In genomic region chr6:53603381-53604121, GRCh38 we compare ENCODE assay signal across 10 cellular contexts. TPM values are rescaled to one million over a fixed set of nuclear protein-coding genes. Genes with fewer than 3 reads are reported as not detected.
DNase-seq lines count a peak whose midpoint lies in the region; ATAC-seq, FAIRE-seq and TF ChIP-seq lines count a peak whose summit lies in the region.
"Had no signal": no experiment of that assay in that cellular context is flagged by ENCODE, and none has a peak within 500 bp of the region (broad histone marks: within the 10 kb centered on the region; RNA-seq: fewer than 3 reads in every experiment).

No MANE protein-coding gene starts in this region.

- no peak overlapping the region for H3K18ac ChIP-seq in mesenchymal stem cell (ENCODE audit: low read depth in 1 of 2, low read length in 2 of 2)

- TF ChIP-seq RAD21 in liver (IDR thresholded peaks at IDR 0.05) (peak in 1 of 2 donors; percentile 6), HepG2 (CRISPR knock-in tag; IDR thresholded peaks at IDR 0.05) (no peak)

- H2AFZ ChIP-seq in HepG2 (ENCODE audit: low read length) (no peak overlapping the region), mesenchymal stem cell (ENCODE audit: low read depth, low read length) (no peak overlapping the region)

- no peak for ATAC-seq in HepG2
- ATAC-seq in HG02870 (IDR thresholded peaks at IDR 0.05; ENCODE audit: unreplicated experiment) = no peak

- TF ChIP-seq CTCF in liver (IDR thresholded peaks at IDR 0.05; ENCODE audit: low read depth, low read length, missing input control) = no peak
- TF ChIP-seq CTCF in HepG2 (CRISPR knock-in tag; IDR thresholded peaks at IDR 0.05) = no peak
- no peak for TF ChIP-seq CTCF in cardiac fibroblast (IDR thresholded peaks at IDR 0.05; ENCODE audit: low read depth, low read length)
- no peak for TF ChIP-seq CTCF in vagina (IDR thresholded peaks at IDR 0.05)
- no peak for TF ChIP-seq CTCF in lower leg skin (IDR thresholded peaks at IDR 0.05)

- H3K4me2 ChIP-seq in HepG2 (ENCODE audit: low read depth, low read length) = no peak overlapping the region
- no peak overlapping the region for H3K4me2 ChIP-seq in mesenchymal stem cell (ENCODE audit: low read length, poor library complexity, severe bottlenecking)

- no peak overlapping the region for H2BK15ac ChIP-seq in mesenchymal stem cell (ENCODE audit: low read depth, poor library complexity, severe bottlenecking)

- no peak for TF ChIP-seq EP300 in HepG2 (IDR thresholded peaks at IDR 0.05; ENCODE audit: low read depth in 2 of 2, low read length in 2 of 2)
- no peak for TF ChIP-seq EP300 in HepG2 (CRISPR knock-in tag; IDR thresholded peaks at IDR 0.05; ENCODE audit: borderline replicate concordance)

- no peak overlapping the region for H4K8ac ChIP-seq in mesenchymal stem cell (ENCODE audit: low read length)

- no peak overlapping the region for H3K23ac ChIP-seq in mesenchymal stem cell (ENCODE audit: low read length in 2 of 2)

- H4K20me1 ChIP-seq in HepG2 (ENCODE audit: insufficient read depth, low read length) = no peaks in the 10 kb centered on the region

- in situ Hi-C loops in HepG2 (cut with HindIII; ENCODE audit: extremely low pct_ligation_motif_present, low pct_unique_long_range_greater_than_20kb) = no loop called here

- intact Hi-C loops in HepG2 (cut with micrococcal nuclease; ENCODE audit: unreplicated experiment) = no loop called here
- intact Hi-C loops in vagina (cut with DNase I) = no loop called here
- intact Hi-C loops in lower leg skin (cut with DNase I; ENCODE audit: low total_unique reads) = no loop called here

- peaks cover 0 to 6% (median 5%) of the 10 kb centered on the region in 4 donors for H3K4me1 ChIP-seq in liver (ENCODE audit: control insufficient read depth in 4 of 4, insufficient read depth in 4 of 4, low read length in 3 of 4)
- H3K4me1 ChIP-seq in HepG2 (ENCODE audit: insufficient read depth, low read length) = peaks cover 29% of the 10 kb centered on the region
- peaks cover 1% of the 10 kb centered on the region for H3K4me1 ChIP-seq in mesenchymal stem cell (ENCODE audit: control insufficient read depth, insufficient read depth, low read depth, low read length)
- H3K4me1 ChIP-seq in vagina = peaks cover 6% of the 10 kb centered on the region

- H3K9me3 ChIP-seq in liver (ENCODE audit: control insufficient read depth in 4 of 4, low read length in 3 of 4) (no peaks in the 10 kb centered on the region), HepG2 (ENCODE audit: low read length) (no peaks in the 10 kb centered on the region), mesenchymal stem cell (ENCODE audit: control insufficient read depth, low read length) (no peaks in the 10 kb centered on the region), vagina (no peaks in the 10 kb centered on the region)

- no peak overlapping the region for H4K91ac ChIP-seq in mesenchymal stem cell (ENCODE audit: low read length)

- no peaks in the 10 kb centered on the region for H3K79me2 ChIP-seq in HepG2 (ENCODE audit: insufficient read depth, low read length)

- POLR2A ChIA-PET in HepG2 (lab: Yijun Ruan, JAX) = no interaction called here

- H2BK12ac ChIP-seq in mesenchymal stem cell (ENCODE audit: low read length in 2 of 2) = no peak overlapping the region

- no peak overlapping the region for H2AK5ac ChIP-seq in mesenchymal stem cell (ENCODE audit: low read length, severe bottlenecking)

- H3K27me3 ChIP-seq in liver (ENCODE audit: control insufficient read depth in 4 of 4, insufficient read depth in 4 of 4, low read length in 3 of 4) (no peaks in the 10 kb centered on the region), HepG2 (ENCODE audit: control insufficient read depth in 1 of 2, insufficient read depth in 2 of 2, low read length in 2 of 2) (no peaks in the 10 kb centered on the region), mesenchymal stem cell (ENCODE audit: control insufficient read depth in 1 of 2, insufficient read depth in 1 of 2, low read length in 2 of 2) (no peaks in the 10 kb centered on the region), vagina (no peaks in the 10 kb centered on the region)

- CTCF ChIA-PET in HepG2 (lab: Yijun Ruan, JAX; ENCODE audit: low intra/inter-chr PET ratio, low total read pairs) = no interaction called here

- H3K27ac ChIP-seq in liver (ENCODE audit: low read depth in 1 of 2, low read length in 2 of 2) = peak overlapping the region; percentile 42 to 57
- no peak overlapping the region for H3K27ac ChIP-seq in HepG2 (ENCODE audit: extremely low read length, insufficient read depth, low read length)
- H3K27ac ChIP-seq in mesenchymal stem cell (ENCODE audit: low read length, poor library complexity, severe bottlenecking) = no peak overlapping the region
- peak overlapping the region; percentile 23 for H3K27ac ChIP-seq in vagina

- H3K79me1 ChIP-seq in mesenchymal stem cell (replicated peaks; ENCODE audit: low read length, poor library complexity, severe bottlenecking) = no peaks in the 10 kb centered on the region

- no peak overlapping the region for H2BK5ac ChIP-seq in mesenchymal stem cell (ENCODE audit: low read depth, low read length, poor library complexity, severe bottlenecking)

- no peak for TF ChIP-seq POLR2A in HepG2 (IDR thresholded peaks at IDR 0.05; ENCODE audit: insufficient read depth in 1 of 2, low read depth in 2 of 2, low read length in 2 of 2)
- no peak for TF ChIP-seq POLR2A in vagina (IDR thresholded peaks at IDR 0.05)
- no peak for TF ChIP-seq POLR2A in lower leg skin (IDR thresholded peaks at IDR 0.05)

- H3K9ac ChIP-seq in liver (ENCODE audit: low read depth in 1 of 2, low read length in 2 of 2) = peak overlapping the region in 1 of 2 donors; percentile 60
- H3K9ac ChIP-seq in HepG2 (ENCODE audit: insufficient read depth, low read depth, low read length) = no peak overlapping the region
- peak overlapping the region; percentile 63 for H3K9ac ChIP-seq in mesenchymal stem cell (ENCODE audit: low read length)

- DNase-seq in HepG2 (ENCODE audit: low spot score) = no peak
- peak; percentile 19 to 34 for DNase-seq in cardiac fibroblast (ENCODE audit: low read depth in 2 of 2)
- no peak for DNase-seq in mesenchymal stem cell
- DNase-seq in vagina (ENCODE audit: extremely low spot score in 2 of 2) = no peak
- DNase-seq in GM19240 (ENCODE audit: insufficient read length, low spot score) = no peak
- DNase-seq in lower leg skin (ENCODE audit: low spot score in 2 of 2) = no peak
- DNase-seq: activated CD8-positive, alpha-beta memory T cell treated with anti-CD3 and anti-CD28 coated beads, Interleukin-2, amount 50 U/mL, for 48 hours; NCI-H2107 had no signal

- H3K4me3 ChIP-seq in liver (ENCODE audit: low read depth in 1 of 3, low read length in 3 of 3) = no peak overlapping the region
- H3K4me3 ChIP-seq in HepG2 (replicated peaks in 1 of 3; ENCODE audit: insufficient read depth in 1 of 3, low read depth in 2 of 3, low read length in 3 of 3) = no peak overlapping the region
- H3K4me3 ChIP-seq in cardiac fibroblast (replicated peaks in 1 of 2; ENCODE audit: low read depth in 2 of 2, low read length in 2 of 2) = no peak overlapping the region
- peak overlapping the region in 1 of 2 experiments; percentile 43 for H3K4me3 ChIP-seq in mesenchymal stem cell (ENCODE audit: insufficient read depth in 1 of 2, low read depth in 1 of 2, low read length in 2 of 2)
- H3K4me3 ChIP-seq in vagina = no peak overlapping the region
- H3K4me3 ChIP-seq in lower leg skin (ENCODE audit: low read depth, poor library complexity, severe bottlenecking) = no peak overlapping the region

- 39% methylated on average over 4 of the region's 4 CpGs for WGBS in liver
- 78% methylated on average over 4 of the region's 4 CpGs for WGBS in HepG2 (ENCODE audit: low lambda C conversion rate)
- WGBS in mesenchymal stem cell = 59% methylated on average over 3 of the region's 4 CpGs
- 38 to 44% methylated on average over 4 of the region's 4 CpGs for WGBS in lower leg skin, 2 donors

- no TSS peak for BruUV-seq in HepG2 (replicated peaks; lab: Mats Ljungman, UMichigan)

- H3K4ac ChIP-seq in mesenchymal stem cell (ENCODE audit: low read depth in 1 of 2, low read length in 2 of 2) = no peak overlapping the region

- no peak for FAIRE-seq in HepG2 (lab: Jason Lieb, UNC)

- no peak overlapping the region for H2BK120ac ChIP-seq in mesenchymal stem cell (ENCODE audit: low read depth, low read length)

- no peak overlapping the region for H3K14ac ChIP-seq in mesenchymal stem cell (ENCODE audit: low read length in 2 of 2)

- H3K36me3 ChIP-seq in liver (ENCODE audit: control insufficient read depth in 4 of 4, insufficient read depth in 3 of 4, low read depth in 1 of 4, low read length in 3 of 4) (no peaks in the 10 kb centered on the region), HepG2 (replicated peaks in 1 of 2; ENCODE audit: control insufficient read depth in 1 of 2, insufficient read depth in 2 of 2, low read length in 2 of 2) (no peaks in the 10 kb centered on the region), mesenchymal stem cell (ENCODE audit: control insufficient read depth in 1 of 2, insufficient read depth in 2 of 2, low read depth in 1 of 2, low read length in 2 of 2) (no peaks in the 10 kb centered on the region), vagina (no peaks in the 10 kb centered on the region)

RNA-seq across cellular contexts. Expression of gene GCLC, which starts 58.6 kb away (rescaled TPM):
- total RNA-seq in liver (100 to 1,000 TPM; 115 to 135 TPM), HepG2 (2016; rRNA removed; fragmentation: Illumina TruSeq; extraction: Trizol) (84.6 and 96.9 TPM in 2 replicates), vagina (63.1 TPM), lower leg skin (10 to 100 TPM; 29.2 to 34.1 (median 30.2) TPM)
- polyA plus RNA-seq in liver (10 to 100 TPM; 28.6 to 44.5 TPM), HepG2 (2011; rRNA removed) (21.5 and 35.3 TPM in 2 replicates)
- 11.5 and 11.6 TPM in 2 replicates for total RNA-seq in HepG2 (2016; cell fraction: cytosol; rRNA removed; fragmentation: Illumina TruSeq; extraction: Trizol; ENCODE audit: low read depth)
- total RNA-seq in HepG2 (2016; cell fraction: insoluble cytoplasmic fraction; rRNA removed; fragmentation: Illumina TruSeq; extraction: Trizol) = 74.6 and 95.9 TPM in 2 replicates
- 35.6 and 39.1 TPM in 2 replicates for total RNA-seq in HepG2 (2016; cell fraction: membrane; rRNA removed; fragmentation: Illumina TruSeq; extraction: Trizol)
- 62.3 and 75.3 TPM in 2 replicates for total RNA-seq in HepG2 (2016; cell fraction: nucleus; rRNA removed; fragmentation: Illumina TruSeq; extraction: Trizol)
- polyA plus RNA-seq in HepG2 (2011; cell fraction: cytosol; rRNA removed) = 12.9 and 21.5 TPM in 2 replicates
- 29.1 and 32.0 TPM in 2 replicates for polyA plus RNA-seq in HepG2 (2011; cell fraction: nucleus; rRNA removed)
- polyA plus RNA-seq in HepG2 (2012) = 66.0 and 93.9 TPM in 2 replicates
- polyA plus RNA-seq in HepG2 (2016; cell fraction: cytosol; fragmentation: Illumina TruSeq; extraction: Trizol; ENCODE audit: low read depth) = 3.5 and 3.7 TPM in 2 replicates
- polyA plus RNA-seq in HepG2 (2016; cell fraction: insoluble cytoplasmic fraction; fragmentation: Illumina TruSeq; extraction: Trizol; ENCODE audit: low read depth) = 80.0 and 80.6 TPM in 2 replicates
- polyA plus RNA-seq in HepG2 (2016; cell fraction: membrane; fragmentation: Illumina TruSeq; extraction: Trizol; ENCODE audit: low read depth) = 12.9 and 13.2 TPM in 2 replicates
- polyA plus RNA-seq in HepG2 (2016; cell fraction: nucleus; fragmentation: Illumina TruSeq; extraction: Trizol; ENCODE audit: insufficient read depth, low read depth) = 78.5 and 78.7 TPM in 2 replicates
- polyA minus RNA-seq in HepG2 (2011; rRNA and poly(A)+ RNA removed; ENCODE audit: low replicate concordance) = 29.2 and 35.2 TPM in 2 replicates
- 31.5 and 48.1 TPM in 2 replicates for polyA minus RNA-seq in HepG2 (2011; cell fraction: cytosol; rRNA and poly(A)+ RNA removed)
- polyA minus RNA-seq in HepG2 (2011; cell fraction: nucleus; rRNA and poly(A)+ RNA removed) = 101 and 110 TPM in 2 replicates
- polyA plus RNA-seq in mesenchymal stem cell (2013, experiment 1 of 2) = 16.7 TPM
- 20.0 TPM for polyA plus RNA-seq in mesenchymal stem cell (2013, experiment 2 of 2)

Comparison
In these comparisons a context has a peak if more than half of its experiments do, and no peak if none do; other contexts are left out.
1. H3K27ac ChIP-seq: peak in liver (2 of 2) and vagina (single experiment); none in HepG2 (single experiment) and mesenchymal stem cell (single experiment).
2. DNase-seq: peak in cardiac fibroblast (2 of 2); none in HepG2 (single experiment), mesenchymal stem cell (single experiment), vagina (0 of 2), GM19240 (single experiment) and lower leg skin (0 of 2).